24 cellular contexts compared by ENCODE assay signal in genomic region chr4:26892480-26893150, GRCh38. TPM values are rescaled to one million over a fixed set of nuclear protein-coding genes. Genes with fewer than 3 reads are reported as not detected.
DNase-seq lines count a peak whose midpoint lies in the region; ATAC-seq, FAIRE-seq and TF ChIP-seq lines count a peak whose summit lies in the region.
"Had no signal": no experiment of that assay in that cellular context is flagged by ENCODE, and none has a peak within 500 bp of the region (broad histone marks: within the 10 kb centered on the region; RNA-seq: fewer than 3 reads in every experiment).

No MANE protein-coding gene starts in this region.

- no TSS peak for BruUV-seq in MCF 10A (replicated peaks; lab: Mats Ljungman, UMichigan)

- no peak for TF ChIP-seq CTCF in MCF 10A (IDR thresholded peaks at IDR 0.05; ENCODE audit: unreplicated experiment)
- TF ChIP-seq CTCF in GM13976 (IDR thresholded peaks at IDR 0.05; ENCODE audit: borderline replicate concordance, control extremely low read depth, extremely low read depth, insufficient read depth, missing control alignments): no peak

- no peaks in the 10 kb centered on the region for H3K27me3 Mint-ChIP-seq in activated naive CD8-positive, alpha-beta T cell treated with anti-CD3 and anti-CD28 coated beads, Interleukin-2, amount 50 U/mL, for 24 hours
- H3K27me3 Mint-ChIP-seq in MCF 10A (ENCODE audit: insufficient read depth, unreplicated experiment): no peaks in the 10 kb centered on the region
- H3K27me3 Mint-ChIP-seq: activated CD4-positive, alpha-beta T cell treated with anti-CD3 and anti-CD28 coated beads, Interleukin-2, amount 10 ng/mL, durations not matched to agents 24 days and 14 days had no signal

- ATAC-seq in activated naive CD8-positive, alpha-beta T cell treated with anti-CD3 and anti-CD28 coated beads, Interleukin-2, amount 50 U/mL, for 24 hours: peak; percentile 82
- peak; percentile 62 for ATAC-seq in stimulated activated effector memory CD8-positive, alpha-beta T cell treated with anti-CD3 and anti-CD28 coated beads, Interleukin-12 subunit alpha, Interleukin-12 subunit beta, amount 100 ng/mL, for 72 hours
- ATAC-seq: body of pancreas, gastroesophageal sphincter, lower lobe of right lung had no signal

- peaks cover 68% of the 10 kb centered on the region for H3K4me1 Mint-ChIP-seq in activated naive CD8-positive, alpha-beta T cell treated with anti-CD3 and anti-CD28 coated beads, Interleukin-2, amount 50 U/mL, for 24 hours
- peaks cover 66% of the 10 kb centered on the region for H3K4me1 Mint-ChIP-seq in stimulated activated effector memory CD8-positive, alpha-beta T cell treated with anti-CD3 and anti-CD28 coated beads, Interleukin-12 subunit alpha, Interleukin-12 subunit beta, amount 100 ng/mL, for 72 hours
- H3K4me1 Mint-ChIP-seq in MCF 10A (ENCODE audit: insufficient read depth, unreplicated experiment): peaks cover 9% of the 10 kb centered on the region

- H3K36me3 Mint-ChIP-seq in activated naive CD8-positive, alpha-beta T cell treated with anti-CD3 and anti-CD28 coated beads, Interleukin-2, amount 50 U/mL, for 24 hours (ENCODE audit: low read depth): peaks cover 27% of the 10 kb centered on the region
- peaks cover 5% of the 10 kb centered on the region for H3K36me3 Mint-ChIP-seq in stimulated activated effector memory CD8-positive, alpha-beta T cell treated with anti-CD3 and anti-CD28 coated beads, Interleukin-12 subunit alpha, Interleukin-12 subunit beta, amount 100 ng/mL, for 72 hours
- H3K36me3 Mint-ChIP-seq in MCF 10A (ENCODE audit: insufficient read depth, unreplicated experiment): no peaks in the 10 kb centered on the region

- H3K27ac Mint-ChIP-seq in activated naive CD8-positive, alpha-beta T cell treated with anti-CD3 and anti-CD28 coated beads, Interleukin-2, amount 50 U/mL, for 24 hours: peak overlapping the region; percentile 48
- peak overlapping the region; percentile 17 for H3K27ac Mint-ChIP-seq in stimulated activated effector memory CD8-positive, alpha-beta T cell treated with anti-CD3 and anti-CD28 coated beads, Interleukin-12 subunit alpha, Interleukin-12 subunit beta, amount 100 ng/mL, for 72 hours
- H3K27ac Mint-ChIP-seq in MCF 10A (ENCODE audit: low read depth, unreplicated experiment): no peak overlapping the region
- H3K27ac Mint-ChIP-seq: activated CD4-positive, alpha-beta T cell treated with anti-CD3 and anti-CD28 coated beads, Interleukin-2, amount 10 ng/mL, durations not matched to agents 24 days and 14 days had no signal

- no peak overlapping the region for H3K4me3 Mint-ChIP-seq in activated naive CD8-positive, alpha-beta T cell treated with anti-CD3 and anti-CD28 coated beads, Interleukin-2, amount 50 U/mL, for 24 hours
- H3K4me3 Mint-ChIP-seq in stimulated activated effector memory CD8-positive, alpha-beta T cell treated with anti-CD3 and anti-CD28 coated beads, Interleukin-12 subunit alpha, Interleukin-12 subunit beta, amount 100 ng/mL, for 72 hours: no peak overlapping the region
- H3K4me3 Mint-ChIP-seq in MCF 10A (ENCODE audit: unreplicated experiment): no peak overlapping the region
- H3K4me3 Mint-ChIP-seq: activated CD4-positive, alpha-beta T cell treated with anti-CD3 and anti-CD28 coated beads, Interleukin-2, amount 10 ng/mL, durations not matched to agents 24 days and 14 days had no signal

- intact Hi-C loops in MCF 10A (cut with micrococcal nuclease): no loop called here

- H3K9me3 Mint-ChIP-seq in activated naive CD8-positive, alpha-beta T cell treated with anti-CD3 and anti-CD28 coated beads, Interleukin-2, amount 50 U/mL, for 24 hours: no peaks in the 10 kb centered on the region
- no peaks in the 10 kb centered on the region for H3K9me3 Mint-ChIP-seq in stimulated activated effector memory CD8-positive, alpha-beta T cell treated with anti-CD3 and anti-CD28 coated beads, Interleukin-12 subunit alpha, Interleukin-12 subunit beta, amount 100 ng/mL, for 72 hours
- H3K9me3 Mint-ChIP-seq in MCF 10A (ENCODE audit: unreplicated experiment): no peaks in the 10 kb centered on the region

- CTCF ChIA-PET in MCF 10A (lab: Yijun Ruan, JAX): interaction anchor here (0.6 kb wide), 1 partner anchor 1099 kb away, joined by 3 read pairs; no protein-coding TSS in a partner anchor

- in situ Hi-C loops in GM13976 (cut with MboI; ENCODE audit: low sequenced_read_pairs, unreplicated experiment): no loop called here

- FAIRE-seq in GM18507 (lab: Jason Lieb, UNC): peak; percentile 44
- FAIRE-seq: kidney, TTC549 had no signal

- POLR2A ChIA-PET in MCF 10A (lab: Yijun Ruan, JAX): interaction anchor here (1.0 to 1.5 kb wide), 2 partner anchors 13 to 36 kb away, joined by 3 to 4 read pairs; no protein-coding TSS in a partner anchor

- DNase-seq in NCI-H2171 treated with DMSO at 0.1 percent for 48 hours (lab: John Stamatoyannopoulos, UW) (peak; percentile 36), NCI-H2171 (lab: John Stamatoyannopoulos, UW) (no peak), GM18507 (ENCODE audit: extremely low spot score, insufficient read length, low read depth) (no peak), MCF 10A (ENCODE audit: unreplicated experiment) (no peak), GM13976 (ENCODE audit: low spot score) (no peak), HT-29 (ENCODE audit: low spot score) (no peak)
- no peak for DNase-seq in activated naive CD8-positive, alpha-beta T cell treated with anti-CD3 and anti-CD28 coated beads, Interleukin-2, amount 50 U/mL, for 24 hours
- DNase-seq in stimulated activated effector memory CD8-positive, alpha-beta T cell treated with anti-CD3 and anti-CD28 coated beads, Interleukin-12 subunit alpha, Interleukin-12 subunit beta, amount 100 ng/mL, for 72 hours (ENCODE audit: low spot score in 2 of 2): no peak
- DNase-seq: activated CD4-positive, alpha-beta T cell treated with anti-CD3 and anti-CD28 coated beads, Interleukin-2, amount 10 ng/mL, durations not matched to agents 24 days and 14 days; activated CD8-positive, alpha-beta memory T cell treated with anti-CD3 and anti-CD28 coated beads, Interleukin-2, amount 50 U/mL, for 48 hours; activated naive CD4-positive, alpha-beta T cell treated with anti-CD3 and anti-CD28 coated beads, Interleukin-2, amount 50 U/mL, for 16 hours; AML-193; body of pancreas; effector memory CD4-positive, alpha-beta T cell; GM23248; kidney; lower lobe of right lung; MV-4-11; NCI-H1694 treated with DMSO at 0.1 percent for 48 hours; NCI-H69; stimulated activated CD4-positive, alpha-beta T cell treated with anti-CD3 and anti-CD28 coated beads, Interleukin-1b, Interleukin-23, amount 100 ng/mL, for 48 hours; thyroid gland had no signal

RNA-seq across cellular contexts. Expression of gene STIM2, which starts 32.0 kb away (rescaled TPM):
- 17.4 and 18.5 TPM in 2 replicates for total RNA-seq in MCF 10A (2022)
- 24.3 and 27.9 TPM in 2 replicates for total RNA-seq in HT-29 (2014; rRNA removed; shearing (Covaris generic))
